ENCODE assay signal across 8 cellular contexts in the genomic region with DNA sequence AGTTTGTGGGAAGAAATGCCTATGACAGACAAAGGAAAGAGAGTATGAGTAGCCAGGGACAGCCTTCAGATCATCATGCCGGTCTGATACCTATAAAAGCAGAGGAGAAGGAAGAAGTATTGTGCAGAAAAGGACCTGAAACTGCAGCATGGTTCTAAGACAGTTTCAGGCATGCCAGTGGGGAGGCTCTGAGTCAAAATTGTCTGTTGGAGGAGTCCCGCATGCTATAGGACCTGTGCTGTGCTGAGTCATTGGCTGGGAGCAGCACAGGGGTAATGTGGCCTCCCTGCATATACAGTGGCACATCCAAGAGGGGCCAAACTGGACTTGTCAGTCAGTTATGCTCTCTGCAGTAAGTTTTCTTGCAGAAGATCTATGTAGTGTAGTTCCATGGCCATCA. TPM values are rescaled to one million over a fixed set of nuclear protein-coding genes. Genes with fewer than 3 reads are reported as not detected.
DNase-seq lines count a peak whose midpoint lies in the region; ATAC-seq and TF ChIP-seq lines count a peak whose summit lies in the region.
"Had no signal": no experiment of that assay in that cellular context is flagged by ENCODE, and none has a peak within 500 bp of the region (broad histone marks: within the 10 kb centered on the region; RNA-seq: fewer than 3 reads in every experiment).

No MANE protein-coding gene starts in this region.

- H3K36me3 ChIP-seq in esophagus muscularis mucosa (no peaks in the 10 kb centered on the region), BE2C (no peaks in the 10 kb centered on the region)

- TF ChIP-seq CTCF in NB4 (IDR thresholded peaks at IDR 0.05; ENCODE audit: low read depth, low read length) (no peak), esophagus muscularis mucosa (IDR thresholded peaks at IDR 0.05) (no peak), BE2C (IDR thresholded peaks at IDR 0.05; ENCODE audit: low read depth, low read length) (no peak)

- H3K9me3 ChIP-seq in esophagus muscularis mucosa (no peaks in the 10 kb centered on the region), BE2C (no peaks in the 10 kb centered on the region)

- H3K4me3 ChIP-seq in NB4 (ENCODE audit: low read depth, low read length) (no peak overlapping the region), esophagus muscularis mucosa (no peak overlapping the region), BE2C (ENCODE audit: low read depth, low read length) (no peak overlapping the region)

- H3K27ac ChIP-seq in esophagus muscularis mucosa (replicated peaks in 1 of 4): no peak overlapping the region

- ATAC-seq in GM19043 (IDR thresholded peaks at IDR 0.05; ENCODE audit: low read depth, unreplicated experiment) (peak; percentile 99), HG02588 (IDR thresholded peaks at IDR 0.05; ENCODE audit: unreplicated experiment) (peak; percentile 99)

- WGBS in esophagus muscularis mucosa: 64% methylated on average over 2 of the region's 2 CpGs

- intact Hi-C loops in esophagus muscularis mucosa (cut with DNase I): no loop called here

- TF ChIP-seq POLR2A in NB4 (IDR thresholded peaks at IDR 0.05; ENCODE audit: extremely low read depth, insufficient read length) (no peak), esophagus muscularis mucosa (IDR thresholded peaks at IDR 0.05; ENCODE audit: low read depth) (no peak)

- H3K27me3 ChIP-seq in esophagus muscularis mucosa: peaks cover 0 to 17% (median 0%) of the 10 kb centered on the region in 4 donors
- H3K27me3 ChIP-seq in BE2C: no peaks in the 10 kb centered on the region; the same call in none of the 2 replicates

- no peaks in the 10 kb centered on the region for H3K4me1 ChIP-seq in esophagus muscularis mucosa
- H3K4me1 ChIP-seq in BE2C: no peaks in the 10 kb centered on the region

- no peak for TF ChIP-seq EP300 in esophagus muscularis mucosa (IDR thresholded peaks at IDR 0.05)

- DNase-seq in NB4 (ENCODE audit: low read depth): peak; percentile 92
- peak; percentile 25 to 31 for DNase-seq in stimulated activated CD4-positive, alpha-beta T cell treated with anti-CD3 and anti-CD28 coated beads, Interleukin-15, amount 100 ng/mL, for 48 hours (ENCODE audit: low read depth in 2 of 2)
- DNase-seq in NCI-H187 treated with DMSO at 0.1 percent for 48 hours (lab: John Stamatoyannopoulos, UW): no peak
- no peak for DNase-seq in esophagus muscularis mucosa (ENCODE audit: extremely low spot score)
- DNase-seq in BE2C: no peak
- DNase-seq: nephron progenitor cell had no signal

RNA-seq across cellular contexts. Expression of a gene that starts 40.7 kb away (rescaled TPM):
- not detected for total RNA-seq in esophagus muscularis mucosa
- not detected for polyA plus RNA-seq in BE2C (2012; ENCODE audit: insufficient read depth, insufficient read length, low read depth)

Comparison
In these comparisons a context has a peak if more than half of its experiments do, and no peak if none do; other contexts are left out.
1. DNase-seq: peak in NB4 (single experiment) and stimulated activated CD4-positive, alpha-beta T cell treated with anti-CD3 and anti-CD28 coated beads, Interleukin-15, amount 100 ng/mL, for 48 hours (2 of 2); none in NCI-H187 treated with DMSO at 0.1 percent for 48 hours (single experiment), esophagus muscularis mucosa (single experiment) and BE2C (single experiment).